ENCODE assay signal across 12 cellular contexts in the genomic region with DNA sequence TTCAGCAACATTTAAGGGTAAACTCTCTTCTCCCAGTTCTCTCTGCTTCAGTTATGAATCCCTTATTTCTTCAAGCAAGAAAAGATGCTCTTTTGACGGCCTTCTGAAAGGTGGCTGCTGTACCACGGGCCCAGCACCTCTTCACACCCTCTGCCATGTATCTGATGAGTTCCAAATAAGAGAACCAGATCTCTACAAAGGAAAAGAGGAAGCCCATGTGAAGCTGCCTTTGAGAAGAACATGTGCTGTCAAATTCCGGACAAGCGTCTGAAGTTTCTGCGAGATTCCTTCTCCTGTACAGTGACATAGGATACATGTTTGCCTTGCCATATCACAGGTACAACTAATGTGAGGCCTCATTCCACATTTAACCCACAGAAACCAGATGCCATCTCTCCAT. TPM values are rescaled to one million over a fixed set of nuclear protein-coding genes. Genes with fewer than 3 reads are reported as not detected.
DNase-seq lines count a peak whose midpoint lies in the region; ATAC-seq lines count a peak whose summit lies in the region.
"Had no signal": no experiment of that assay in that cellular context is flagged by ENCODE, and none has a peak within 500 bp of the region (broad histone marks: within the 10 kb centered on the region; RNA-seq: fewer than 3 reads in every experiment).

No MANE protein-coding gene starts in this region.

- DNase-seq in stimulated activated naive CD8-positive, alpha-beta T cell treated with anti-CD3 and anti-CD28 coated beads, Interleukin-15, amount 100 ng/mL, for 72 hours = no peak
- no peak for DNase-seq in activated CD4-positive, alpha-beta memory T cell treated with anti-CD3 and anti-CD28 coated beads, Interleukin-2, amount 10 ng/mL, durations not matched to agents 7 days and 5 days
- DNase-seq in G401 (ENCODE audit: low spot score) = no peak
- DNase-seq: BE2C, NCI-H187 treated with DMSO at 0.1 percent for 48 hours, NCI-H524 treated with DMSO at 0.1 percent for 48 hours, Right ventricle myocardium superior had no signal

- CTCF ChIA-PET in activated CD4-positive, alpha-beta memory T cell treated with anti-CD3 and anti-CD28 coated beads, Interleukin-2, amount 10 ng/mL, durations not matched to agents 7 days and 5 days (lab: Charles Lee) = no interaction called here

- no peaks in the 10 kb centered on the region for H3K27me3 ChIP-seq in muscle layer of duodenum (ENCODE audit: low read depth, low read length)
- H3K27me3 ChIP-seq: BE2C had no signal

- H3K4me3 ChIP-seq in muscle layer of duodenum (ENCODE audit: low read depth in 1 of 2, low read length in 2 of 2) = no peak overlapping the region

- POLR2A ChIA-PET in activated CD4-positive, alpha-beta memory T cell treated with anti-CD3 and anti-CD28 coated beads, Interleukin-2, amount 10 ng/mL, durations not matched to agents 7 days and 5 days (lab: Charles Lee) = interaction anchor here (1.8 to 5.3 kb wide), 2 partner anchors 11 to 18 kb away, joined by 5 to 44 read pairs; no protein-coding TSS in a partner anchor

- peak overlapping the region; percentile 8 for H3K27ac ChIP-seq in muscle layer of duodenum (ENCODE audit: low read length)

- H3K36me3 ChIP-seq in muscle layer of duodenum (ENCODE audit: control insufficient read depth in 1 of 2, insufficient read depth in 2 of 2, low read length in 2 of 2) = peaks cover 0 to 13% of the 10 kb centered on the region in 2 donors
- H3K36me3 ChIP-seq: BE2C had no signal

- H3K4me1 ChIP-seq in muscle layer of duodenum (ENCODE audit: control insufficient read depth in 1 of 2, insufficient read depth in 2 of 2, low read length in 2 of 2) = peaks cover 6 to 9% of the 10 kb centered on the region in 2 donors

- in situ Hi-C loops in G401 (cut with HindIII; ENCODE audit: low sequenced_read_pairs) = no loop called here

- H3K27me3 Mint-ChIP-seq in stimulated activated naive CD8-positive, alpha-beta T cell treated with anti-CD3 and anti-CD28 coated beads, Interleukin-15, Interleukin-2, amounts not matched to agents 100 ng/mL and 50 ng/mL, for 24 hours = peaks cover 7% of the 10 kb centered on the region
- H3K27me3 Mint-ChIP-seq in stimulated activated naive CD8-positive, alpha-beta T cell treated with anti-CD3 and anti-CD28 coated beads, Interleukin-15, amount 100 ng/mL, for 72 hours = peaks cover 17% of the 10 kb centered on the region
- H3K27me3 Mint-ChIP-seq in activated CD4-positive, alpha-beta memory T cell treated with anti-CD3 and anti-CD28 coated beads, Interleukin-2, amount 10 ng/mL, durations not matched to agents 7 days and 5 days = no peaks in the 10 kb centered on the region

- H3K4me3 Mint-ChIP-seq in stimulated activated naive CD8-positive, alpha-beta T cell treated with anti-CD3 and anti-CD28 coated beads, Interleukin-15, Interleukin-2, amounts not matched to agents 100 ng/mL and 50 ng/mL, for 24 hours = no peak overlapping the region
- no peak overlapping the region for H3K4me3 Mint-ChIP-seq in stimulated activated naive CD8-positive, alpha-beta T cell treated with anti-CD3 and anti-CD28 coated beads, Interleukin-15, amount 100 ng/mL, for 72 hours
- H3K4me3 Mint-ChIP-seq in activated CD4-positive, alpha-beta memory T cell treated with anti-CD3 and anti-CD28 coated beads, Interleukin-2, amount 10 ng/mL, durations not matched to agents 7 days and 5 days = no peak overlapping the region

- H3K9me3 ChIP-seq in muscle layer of duodenum (ENCODE audit: control insufficient read depth in 1 of 2, low read length in 2 of 2) = no peaks in the 10 kb centered on the region
- H3K9me3 ChIP-seq: BE2C had no signal

- H3K4me1 Mint-ChIP-seq in stimulated activated naive CD8-positive, alpha-beta T cell treated with anti-CD3 and anti-CD28 coated beads, Interleukin-15, Interleukin-2, amounts not matched to agents 100 ng/mL and 50 ng/mL, for 24 hours (ENCODE audit: low read depth) = peaks cover 81% of the 10 kb centered on the region
- H3K4me1 Mint-ChIP-seq in stimulated activated naive CD8-positive, alpha-beta T cell treated with anti-CD3 and anti-CD28 coated beads, Interleukin-15, amount 100 ng/mL, for 72 hours = peaks cover 70% of the 10 kb centered on the region
- peaks cover 78% of the 10 kb centered on the region for H3K4me1 Mint-ChIP-seq in activated CD4-positive, alpha-beta memory T cell treated with anti-CD3 and anti-CD28 coated beads, Interleukin-2, amount 10 ng/mL, durations not matched to agents 7 days and 5 days

- H3K9me3 Mint-ChIP-seq in stimulated activated naive CD8-positive, alpha-beta T cell treated with anti-CD3 and anti-CD28 coated beads, Interleukin-15, Interleukin-2, amounts not matched to agents 100 ng/mL and 50 ng/mL, for 24 hours = no peaks in the 10 kb centered on the region
- no peaks in the 10 kb centered on the region for H3K9me3 Mint-ChIP-seq in stimulated activated naive CD8-positive, alpha-beta T cell treated with anti-CD3 and anti-CD28 coated beads, Interleukin-15, amount 100 ng/mL, for 72 hours
- no peaks in the 10 kb centered on the region for H3K9me3 Mint-ChIP-seq in activated CD4-positive, alpha-beta memory T cell treated with anti-CD3 and anti-CD28 coated beads, Interleukin-2, amount 10 ng/mL, durations not matched to agents 7 days and 5 days

- H3K27ac Mint-ChIP-seq in stimulated activated naive CD8-positive, alpha-beta T cell treated with anti-CD3 and anti-CD28 coated beads, Interleukin-15, Interleukin-2, amounts not matched to agents 100 ng/mL and 50 ng/mL, for 24 hours = peak overlapping the region; percentile 37
- H3K27ac Mint-ChIP-seq in stimulated activated naive CD8-positive, alpha-beta T cell treated with anti-CD3 and anti-CD28 coated beads, Interleukin-15, amount 100 ng/mL, for 72 hours = no peak overlapping the region
- H3K27ac Mint-ChIP-seq in activated CD4-positive, alpha-beta memory T cell treated with anti-CD3 and anti-CD28 coated beads, Interleukin-2, amount 10 ng/mL, durations not matched to agents 7 days and 5 days = peak overlapping the region; percentile 75

- no peak for ATAC-seq in stimulated activated naive CD8-positive, alpha-beta T cell treated with anti-CD3 and anti-CD28 coated beads, Interleukin-15, amount 100 ng/mL, for 72 hours
- ATAC-seq in GM21390 (IDR thresholded peaks at IDR 0.05; ENCODE audit: unreplicated experiment) (no peak), GM21825 (IDR thresholded peaks at IDR 0.05; ENCODE audit: unreplicated experiment) (no peak), HG02763 (IDR thresholded peaks at IDR 0.05; ENCODE audit: unreplicated experiment) (no peak)

- H3K36me3 Mint-ChIP-seq in stimulated activated naive CD8-positive, alpha-beta T cell treated with anti-CD3 and anti-CD28 coated beads, Interleukin-15, Interleukin-2, amounts not matched to agents 100 ng/mL and 50 ng/mL, for 24 hours (ENCODE audit: low read depth) = peaks cover 3% of the 10 kb centered on the region
- H3K36me3 Mint-ChIP-seq in activated CD4-positive, alpha-beta memory T cell treated with anti-CD3 and anti-CD28 coated beads, Interleukin-2, amount 10 ng/mL, durations not matched to agents 7 days and 5 days (ENCODE audit: low read depth) = peaks cover 43% of the 10 kb centered on the region

RNA-seq across cellular contexts. Expression of a gene that starts 59.2 kb away (rescaled TPM):
- 10 to 100 TPM; 39.0 to 40.9 TPM for total RNA-seq in activated CD4-positive, alpha-beta memory T cell treated with anti-CD3 and anti-CD28 coated beads, Interleukin-2, amount 10 ng/mL, durations not matched to agents 7 days and 5 days
- total RNA-seq in G401 (2014; rRNA removed; shearing (Covaris generic)) = 5.1 and 5.6 TPM in 2 replicates

Comparison
In these comparisons a context has a peak if more than half of its experiments do, and no peak if none do; other contexts are left out.
1. H3K27ac Mint-ChIP-seq: peak in stimulated activated naive CD8-positive, alpha-beta T cell treated with anti-CD3 and anti-CD28 coated beads, Interleukin-15, Interleukin-2, amounts not matched to agents 100 ng/mL and 50 ng/mL, for 24 hours (single experiment) and activated CD4-positive, alpha-beta memory T cell treated with anti-CD3 and anti-CD28 coated beads, Interleukin-2, amount 10 ng/mL, durations not matched to agents 7 days and 5 days (single experiment); none in stimulated activated naive CD8-positive, alpha-beta T cell treated with anti-CD3 and anti-CD28 coated beads, Interleukin-15, amount 100 ng/mL, for 72 hours (0 of 2).